ENCODE assay signal across 4 cellular contexts in genomic region chr11:1115292-1115691, GRCh38. TPM values are rescaled to one million over a fixed set of nuclear protein-coding genes. Genes with fewer than 3 reads are reported as not detected.
"Had no signal": no experiment of that assay in that cellular context is flagged by ENCODE, and none has a peak within 500 bp of the region (broad histone marks: within the 10 kb centered on the region; RNA-seq: fewer than 3 reads in every experiment).

No MANE protein-coding gene starts in this region.

RNA-seq across cellular contexts. Expression of gene MUC2, which starts 40.6 kb away (rescaled TPM):
- total RNA-seq: M059J had no signal
- polyA plus RNA-seq: IgD-negative memory B cell had no signal

RNA-seq across cellular contexts. Expression of gene MUC5AC, which starts 42.5 kb away (rescaled TPM):
- total RNA-seq: K562, M059J, SJCRH30 had no signal
- polyA plus RNA-seq: IgD-negative memory B cell, K562 had no signal
